Comparison of ENCODE assay signal across 9 cellular contexts in genomic region chr9:93205045-93205768, GRCh38. TPM values are rescaled to one million over a fixed set of nuclear protein-coding genes. Genes with fewer than 3 reads are reported as not detected.
DNase-seq lines count a peak whose midpoint lies in the region; ATAC-seq and TF ChIP-seq lines count a peak whose summit lies in the region.
"Had no signal": no experiment of that assay in that cellular context is flagged by ENCODE, and none has a peak within 500 bp of the region (broad histone marks: within the 10 kb centered on the region; RNA-seq: fewer than 3 reads in every experiment).

No MANE protein-coding gene starts in this region.

- CTCF ChIA-PET in activated CD8-positive, alpha-beta memory T cell treated with anti-CD3 and anti-CD28 coated beads, Interleukin-2, amount 10 ng/mL, durations not matched to agents 7 days and 5 days (lab: Charles Lee) = no interaction called here

- H3K4me1 Mint-ChIP-seq in activated CD8-positive, alpha-beta memory T cell treated with anti-CD3 and anti-CD28 coated beads, Interleukin-2, amount 10 ng/mL, durations not matched to agents 7 days and 5 days = peaks cover 7% of the 10 kb centered on the region
- peaks cover 7 to 28% of the 10 kb centered on the region in 2 donors for H3K4me1 Mint-ChIP-seq in natural killer cell

- 11 to 13% methylated on average over 14 of the region's 14 CpGs for WGBS in aorta, 2 donors

- H3K36me3 Mint-ChIP-seq in activated CD8-positive, alpha-beta memory T cell treated with anti-CD3 and anti-CD28 coated beads, Interleukin-2, amount 10 ng/mL, durations not matched to agents 7 days and 5 days = no peaks in the 10 kb centered on the region
- no peaks in the 10 kb centered on the region for H3K36me3 Mint-ChIP-seq in natural killer cell

- no peak overlapping the region for H3K27ac Mint-ChIP-seq in activated CD8-positive, alpha-beta memory T cell treated with anti-CD3 and anti-CD28 coated beads, Interleukin-2, amount 10 ng/mL, durations not matched to agents 7 days and 5 days
- H3K27ac Mint-ChIP-seq in natural killer cell = peak overlapping the region in 1 of 2 donors; percentile 46

- no peak overlapping the region for H3K4me3 Mint-ChIP-seq in activated CD8-positive, alpha-beta memory T cell treated with anti-CD3 and anti-CD28 coated beads, Interleukin-2, amount 10 ng/mL, durations not matched to agents 7 days and 5 days
- no peak overlapping the region for H3K4me3 Mint-ChIP-seq in natural killer cell

- H3K27ac ChIP-seq in aorta (ENCODE audit: low read depth in 1 of 2, low read length in 2 of 2) = no peak overlapping the region
- H3K27ac ChIP-seq: C4-2B had no signal

- no peak for DNase-seq in activated CD8-positive, alpha-beta memory T cell treated with anti-CD3 and anti-CD28 coated beads, Interleukin-2, amount 10 ng/mL, durations not matched to agents 7 days and 5 days
- DNase-seq in activated CD8-positive, alpha-beta memory T cell treated with anti-CD3 and anti-CD28 coated beads, Interleukin-2, amount 50 U/mL, for 48 hours = no peak
- DNase-seq in ecto neural progenitor cell (ENCODE audit: low spot score) (peak; percentile 72), natural killer cell (no peak), aorta (peak; percentile 74 to 90), erythroblast (lab: John Stamatoyannopoulos, UW) (no peak), HT-29 (ENCODE audit: low spot score) (no peak)

- no peaks in the 10 kb centered on the region for H3K27me3 ChIP-seq in aorta (ENCODE audit: control insufficient read depth in 1 of 2, insufficient read depth in 2 of 2, low read length in 1 of 2)

- ATAC-seq in activated CD8-positive, alpha-beta memory T cell treated with anti-CD3 and anti-CD28 coated beads, Interleukin-2, amount 10 ng/mL, durations not matched to agents 7 days and 5 days = peak; percentile 58
- peak; percentile 62 to 91 (median 85) for ATAC-seq in natural killer cell
- peak; percentile 81 for ATAC-seq in aorta (ENCODE audit: low FRiP score)
- ATAC-seq in HG03565 (IDR thresholded peaks at IDR 0.05; ENCODE audit: unreplicated experiment) = no peak

- no peak overlapping the region for H3K4me3 ChIP-seq in aorta (ENCODE audit: low read length in 2 of 2)

- peaks cover 6% of the 10 kb centered on the region for H3K9me3 Mint-ChIP-seq in activated CD8-positive, alpha-beta memory T cell treated with anti-CD3 and anti-CD28 coated beads, Interleukin-2, amount 10 ng/mL, durations not matched to agents 7 days and 5 days (ENCODE audit: low read depth)
- H3K9me3 Mint-ChIP-seq in natural killer cell = peaks cover 0 to 4% of the 10 kb centered on the region in 2 donors

- TF ChIP-seq POLR2A in erythroblast (IDR thresholded peaks at IDR 0.05; ENCODE audit: low read length) = no peak

- H3K4me1 ChIP-seq in aorta (ENCODE audit: control insufficient read depth in 1 of 2, insufficient read depth in 2 of 2, low read length in 2 of 2) = peaks cover 0 to 4% of the 10 kb centered on the region in 2 donors

- no peaks in the 10 kb centered on the region for H3K27me3 Mint-ChIP-seq in activated CD8-positive, alpha-beta memory T cell treated with anti-CD3 and anti-CD28 coated beads, Interleukin-2, amount 10 ng/mL, durations not matched to agents 7 days and 5 days
- peaks cover 0 to 9% of the 10 kb centered on the region in 2 donors for H3K27me3 Mint-ChIP-seq in natural killer cell (ENCODE audit: low read depth in 2 of 2)

- no peaks in the 10 kb centered on the region for H3K36me3 ChIP-seq in aorta (ENCODE audit: control insufficient read depth in 1 of 2, insufficient read depth in 2 of 2, low read length in 1 of 2)

- no peaks in the 10 kb centered on the region for H3K9me3 ChIP-seq in aorta (ENCODE audit: control insufficient read depth, low read length)

- intact Hi-C loops in natural killer cell (cut with micrococcal nuclease) = no loop called here
- intact Hi-C loops in aorta (cut with DNase I) = no loop called here

- no peak for TF ChIP-seq CTCF in natural killer cell (IDR thresholded peaks at IDR 0.05)

RNA-seq across cellular contexts. Expression of gene WNK2, which starts 21.3 kb away (rescaled TPM):
- total RNA-seq in activated CD8-positive, alpha-beta memory T cell treated with anti-CD3 and anti-CD28 coated beads, Interleukin-2, amount 10 ng/mL, durations not matched to agents 7 days and 5 days = not detected
- total RNA-seq in natural killer cell (under 1 TPM in 1 of 3 donors, not detected in 2; 0.25 TPM), aorta (1 to 10 TPM; 3.6 to 3.7 TPM)
- polyA plus RNA-seq in aorta = 1 to 10 TPM in 1 of 2 donors, under 1 TPM in 1; 0.13 to 2.1 TPM
- 27.5 and 28.6 TPM in 2 replicates for total RNA-seq in HT-29 (2014; rRNA removed; shearing (Covaris generic))

Comparison
In these comparisons a context has a peak if more than half of its experiments do, and no peak if none do; other contexts are left out.
1. DNase-seq: peak in ecto neural progenitor cell (single experiment) and aorta (2 of 2); none in activated CD8-positive, alpha-beta memory T cell treated with anti-CD3 and anti-CD28 coated beads, Interleukin-2, amount 10 ng/mL, durations not matched to agents 7 days and 5 days (single experiment), activated CD8-positive, alpha-beta memory T cell treated with anti-CD3 and anti-CD28 coated beads, Interleukin-2, amount 50 U/mL, for 48 hours (single experiment), natural killer cell (single experiment), erythroblast (0 of 2) and HT-29 (single experiment).